In the genomic region with DNA sequence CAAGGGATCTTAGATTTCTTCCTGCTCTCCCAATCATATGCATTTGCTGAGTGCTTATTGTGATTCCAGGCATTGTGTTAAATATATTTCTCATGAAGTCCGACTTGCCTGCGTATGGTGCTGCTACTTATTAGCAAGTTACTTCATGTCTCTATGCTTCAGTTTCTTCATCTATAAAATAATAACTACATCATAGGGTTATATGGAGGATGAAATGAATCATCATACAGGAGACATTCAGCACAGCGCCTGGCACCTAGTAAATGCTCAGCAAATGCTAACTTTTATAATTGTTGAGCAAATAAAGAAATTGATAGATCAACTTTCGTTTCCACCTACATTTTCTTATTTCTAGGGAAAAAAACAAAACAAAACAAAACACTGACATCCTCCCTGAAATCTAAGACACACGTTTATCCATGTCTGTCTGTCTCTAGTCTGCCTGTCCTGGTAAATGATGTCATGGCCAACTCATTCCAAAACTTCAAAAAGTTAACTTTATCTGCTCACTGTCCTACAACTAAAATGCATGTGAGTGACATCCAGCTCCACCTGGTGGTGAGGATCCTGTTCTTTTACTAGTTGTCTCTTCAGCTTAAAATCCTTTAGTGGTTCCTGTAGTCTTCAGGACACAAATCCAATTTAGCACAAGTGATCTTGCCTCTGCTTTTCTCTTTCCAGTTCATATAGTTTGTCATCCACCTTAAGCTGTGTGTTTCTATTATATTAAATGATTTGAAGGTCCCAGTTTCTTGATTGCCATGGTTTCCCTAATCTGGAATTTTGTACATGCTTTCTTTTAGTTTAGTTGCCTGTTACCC, we compare ENCODE assay signal across 7 cellular contexts. TPM values are rescaled to one million over a fixed set of nuclear protein-coding genes. Genes with fewer than 3 reads are reported as not detected.
DNase-seq lines count a peak whose midpoint lies in the region; ATAC-seq and TF ChIP-seq lines count a peak whose summit lies in the region.

No MANE protein-coding gene starts in this region.

- H3K4me1 ChIP-seq in right lobe of liver = no peaks in the 10 kb centered on the region

- TF ChIP-seq POLR2A in right lobe of liver (IDR thresholded peaks at IDR 0.05) = no peak

- intact Hi-C loops in right lobe of liver (cut with DNase I) (no loop called here), sciatic nerve (cut with DNase I) (no loop called here)

- ATAC-seq in GM21423 (IDR thresholded peaks at IDR 0.05; ENCODE audit: unreplicated experiment) (peak; percentile 67), right lobe of liver (peak; percentile 34 to 69 (median 48)), sciatic nerve (no peak)
- peak; percentile 62 to 80 for ATAC-seq in activated naive CD4-positive, alpha-beta T cell treated with anti-CD3 and anti-CD28 coated beads, Interleukin-2, amount 50 U/mL, for 72 hours

- no peaks in the 10 kb centered on the region for H3K9me3 Mint-ChIP-seq in activated naive CD4-positive, alpha-beta T cell treated with anti-CD3 and anti-CD28 coated beads, Interleukin-2, amount 50 U/mL, for 72 hours

- no peak overlapping the region for H3K27ac Mint-ChIP-seq in activated naive CD4-positive, alpha-beta T cell treated with anti-CD3 and anti-CD28 coated beads, Interleukin-2, amount 50 U/mL, for 72 hours

- peaks cover 3 to 13% (median 6%) of the 10 kb centered on the region in 4 donors for H3K36me3 ChIP-seq in right lobe of liver

- in situ Hi-C loops in G401 (cut with HindIII; ENCODE audit: low sequenced_read_pairs) = no loop called here

- H3K36me3 Mint-ChIP-seq in activated naive CD4-positive, alpha-beta T cell treated with anti-CD3 and anti-CD28 coated beads, Interleukin-2, amount 50 U/mL, for 72 hours = peaks cover 30 to 31% of the 10 kb centered on the region in 2 donors

- WGBS in right lobe of liver (ENCODE audit: insufficient coverage, low coverage, low lambda C conversion rate, missing lambda C conversion rate) = 83% methylated on average over 5 of the region's 5 CpGs

- no peak overlapping the region for H3K4me3 ChIP-seq in right lobe of liver

- TF ChIP-seq CTCF in right lobe of liver (IDR thresholded peaks at IDR 0.05) = peak; percentile 34 to 52 (median 48)

- peak; percentile 3 for DNase-seq in G401 (ENCODE audit: low spot score)
- peak; percentile 54 for DNase-seq in M059J (ENCODE audit: low read depth)
- DNase-seq in activated naive CD4-positive, alpha-beta T cell treated with anti-CD3 and anti-CD28 coated beads, Interleukin-2, amount 50 U/mL, for 72 hours (ENCODE audit: low spot score in 2 of 2) = peak in 1 of 2 donors; percentile 34
- no peak for DNase-seq in right lobe of liver
- no peak for DNase-seq in sciatic nerve (ENCODE audit: low spot score)
- DNase-seq in retina = no peak

- H3K27ac ChIP-seq in right lobe of liver = no peak overlapping the region

- H3K9me3 ChIP-seq in right lobe of liver = no peaks in the 10 kb centered on the region

- no peaks in the 10 kb centered on the region for H3K27me3 ChIP-seq in right lobe of liver

RNA-seq across cellular contexts. Expression of gene PPP3R2, which starts 27.7 kb away (rescaled TPM):
- not detected in 2 replicates for total RNA-seq in G401 (2014; rRNA removed; shearing (Covaris generic))
- total RNA-seq in M059J (2014; rRNA removed; shearing (Covaris generic)) = not detected in 2 replicates
- not detected for total RNA-seq in activated naive CD4-positive, alpha-beta T cell treated with anti-CD3 and anti-CD28 coated beads, Interleukin-2, amount 50 U/mL, for 72 hours
- total RNA-seq in right lobe of liver = not detected
- not detected for total RNA-seq in sciatic nerve

RNA-seq across cellular contexts. Expression of gene RNF20, which starts 33.5 kb away (rescaled TPM):
- 13.5 and 21.4 TPM in 2 replicates for total RNA-seq in G401 (2014; rRNA removed; shearing (Covaris generic))
- 24.9 and 35.0 TPM in 2 replicates for total RNA-seq in M059J (2014; rRNA removed; shearing (Covaris generic))
- 10 to 100 TPM; 42.1 to 49.9 TPM for total RNA-seq in activated naive CD4-positive, alpha-beta T cell treated with anti-CD3 and anti-CD28 coated beads, Interleukin-2, amount 50 U/mL, for 72 hours
- total RNA-seq in right lobe of liver = 10 to 100 TPM in 4 of 6 experiments, 1 to 10 TPM in 2; 8.7 to 19.8 (median 16.1) TPM
- 59.2 TPM for total RNA-seq in sciatic nerve

Comparison
In these comparisons a context has a peak if more than half of its experiments do, and no peak if none do; other contexts are left out.
1. DNase-seq: peak in G401 (single experiment) and M059J (single experiment); none in right lobe of liver (0 of 3), sciatic nerve (single experiment) and retina (single experiment).